Comparison of ENCODE assay signal across 23 cellular contexts in genomic region chr1:95012389-95012788, GRCh38.
DNase-seq lines count a peak whose midpoint lies in the region; ATAC-seq and TF ChIP-seq lines count a peak whose summit lies in the region.
"Had no signal": no experiment of that assay in that cellular context is flagged by ENCODE, and none has a peak within 500 bp of the region (broad histone marks: within the 10 kb centered on the region; RNA-seq: fewer than 3 reads in every experiment).

No MANE protein-coding gene starts in this region.

- ATAC-seq in HG03565 (IDR thresholded peaks at IDR 0.05; ENCODE audit: unreplicated experiment) (no peak), HG03135 (IDR thresholded peaks at IDR 0.05; ENCODE audit: unreplicated experiment) (no peak)

- TF ChIP-seq CTCF in lower leg skin (IDR thresholded peaks at IDR 0.05): no peak

- DNase-seq in ELR (ENCODE audit: low read depth) (peak; percentile 83), NCI-H2171 treated with DMSO at 0.1 percent for 48 hours (lab: John Stamatoyannopoulos, UW) (peak; percentile 52), fibroblast of gingiva (ENCODE audit: low read depth) (peak; percentile 64), skeletal muscle cell (ENCODE audit: low read depth) (peak; percentile 86), DMS114 treated with DMSO at 0.1 percent for 48 hours (lab: John Stamatoyannopoulos, UW; ENCODE audit: unreplicated experiment) (no peak), lower leg skin (ENCODE audit: low spot score in 2 of 2) (no peak)
- DNase-seq: activated CD4-positive, alpha-beta T cell treated with anti-CD3 and anti-CD28 coated beads for 48 hours; activated CD8-positive, alpha-beta memory T cell treated with anti-CD3 and anti-CD28 coated beads, Interleukin-2, amount 50 U/mL, for 4 hours; activated gamma-delta T cell; anterior cingulate cortex; CD4-positive, CD25-positive, alpha-beta regulatory T cell; colonic mucosa; hypothalamus; left cardiac atrium; NCI-H187 treated with DMSO at 0.1 percent for 48 hours; NCI-H526 treated with DMSO at 0.1 percent for 48 hours; OCI-M1; pancreas; stimulated activated CD4-positive, alpha-beta T cell treated with anti-CD3 and anti-CD28 coated beads, Interleukin-4, amount 100 ng/mL, for 24 hours; thyroid gland had no signal

- WGBS in lower leg skin, 2 donors: 81 to 83% methylated on average over 3 of the region's 3 CpGs

- no peak for TF ChIP-seq POLR2A in lower leg skin (IDR thresholded peaks at IDR 0.05)

- intact Hi-C loops in lower leg skin (cut with DNase I; ENCODE audit: low total_unique reads): no loop called here

- H3K4me3 ChIP-seq in skeletal muscle cell (ENCODE audit: low read depth, low read length) (no peak overlapping the region), lower leg skin (ENCODE audit: low read depth, poor library complexity, severe bottlenecking) (no peak overlapping the region)
- H3K4me3 ChIP-seq: colonic mucosa, pancreas, SK-N-MC, thyroid gland had no signal

Comparison
In these comparisons a context has a peak if more than half of its experiments do, and no peak if none do; other contexts are left out.
1. DNase-seq: peak in ELR (single experiment), NCI-H2171 treated with DMSO at 0.1 percent for 48 hours (single experiment), fibroblast of gingiva (single experiment) and skeletal muscle cell (single experiment); none in DMS114 treated with DMSO at 0.1 percent for 48 hours (single experiment) and lower leg skin (0 of 2).